In genomic region chrX:153973127-153974002, GRCh38 we compare ENCODE assay signal across 8 cellular contexts. TPM values are rescaled to one million over a fixed set of nuclear protein-coding genes. Genes with fewer than 3 reads are reported as not detected.
DNase-seq lines count a peak whose midpoint lies in the region; ATAC-seq and TF ChIP-seq lines count a peak whose summit lies in the region.

No MANE protein-coding gene starts in this region.

- ATAC-seq in left ventricle myocardium superior = no peak
- ATAC-seq in activated B cell treated with CpG ODN at 0.5 μM for 24 hours (ENCODE audit: low read depth) = no peak
- ATAC-seq in stimulated activated naive B cell treated with anti-CD40 and anti-IgM and Interleukin-4, amounts not matched to agents 10 μg/mL and 1 μg/mL and 100 μg/mL, for 72 hours (replicated peaks) = no peak
- ATAC-seq in HG03442 (IDR thresholded peaks at IDR 0.05; ENCODE audit: unreplicated experiment) = no peak
- no peak for ATAC-seq in HG03439 (IDR thresholded peaks at IDR 0.05; ENCODE audit: unreplicated experiment)
- ATAC-seq in HG03196 (IDR thresholded peaks at IDR 0.05; ENCODE audit: unreplicated experiment) = no peak

- peak overlapping the region; percentile 99 for H3K27ac ChIP-seq in left ventricle myocardium inferior (replicated peaks)
- peak overlapping the region; percentile 59 for H3K27ac ChIP-seq in iPS-18a (ENCODE audit: low read length)

- H3K9me3 ChIP-seq in left ventricle myocardium inferior (replicated peaks) (no peaks in the 10 kb centered on the region), iPS-18a (ENCODE audit: control insufficient read depth, low read depth, low read length) (no peaks in the 10 kb centered on the region)

- H3K4me1 ChIP-seq in left ventricle myocardium inferior (peaks cover 33% of the 10 kb centered on the region), iPS-18a (ENCODE audit: control insufficient read depth, low read depth, low read length) (no peaks in the 10 kb centered on the region)

- CTCF ChIA-PET in activated B cell treated with CpG ODN at 0.5 μM for 24 hours (lab: Charles Lee) = interaction anchor here (1.3 kb wide), 1 partner anchor 39 kb away, joined by 4 read pairs; no protein-coding TSS in a partner anchor

- peak overlapping the region; percentile 90 for H3K27ac Mint-ChIP-seq in activated B cell treated with CpG ODN at 0.5 μM for 24 hours
- H3K27ac Mint-ChIP-seq in stimulated activated naive B cell treated with anti-CD40 and anti-IgM and Interleukin-4, amounts not matched to agents 10 μg/mL and 1 μg/mL and 100 μg/mL, for 72 hours = peak overlapping the region; percentile 96

- H3K27me3 ChIP-seq in left ventricle myocardium inferior (ENCODE audit: low read depth) (no peaks in the 10 kb centered on the region), iPS-18a (ENCODE audit: control insufficient read depth, insufficient read depth, low read length) (no peaks in the 10 kb centered on the region)

- H3K4me3 ChIP-seq in left ventricle myocardium inferior = peak overlapping the region; percentile 83
- H3K4me3 ChIP-seq in iPS-18a (ENCODE audit: low read length) = peak overlapping the region; percentile 77

- H3K4me3 Mint-ChIP-seq in activated B cell treated with CpG ODN at 0.5 μM for 24 hours = peak overlapping the region; percentile 87
- peak overlapping the region; percentile 84 to 86 for H3K4me3 Mint-ChIP-seq in stimulated activated naive B cell treated with anti-CD40 and anti-IgM and Interleukin-4, amounts not matched to agents 10 μg/mL and 1 μg/mL and 100 μg/mL, for 72 hours

- DNase-seq in left ventricle myocardium inferior (no peak), left ventricle myocardium superior (no peak), activated B cell treated with CpG ODN at 0.5 μM for 24 hours (no peak)
- DNase-seq in stimulated activated naive B cell treated with anti-CD40 and anti-IgM and Interleukin-4, amounts not matched to agents 10 μg/mL and 1 μg/mL and 100 μg/mL, for 72 hours = no peak

- no peaks in the 10 kb centered on the region for H3K9me3 Mint-ChIP-seq in activated B cell treated with CpG ODN at 0.5 μM for 24 hours
- no peaks in the 10 kb centered on the region for H3K9me3 Mint-ChIP-seq in stimulated activated naive B cell treated with anti-CD40 and anti-IgM and Interleukin-4, amounts not matched to agents 10 μg/mL and 1 μg/mL and 100 μg/mL, for 72 hours

- H3K36me3 Mint-ChIP-seq in activated B cell treated with CpG ODN at 0.5 μM for 24 hours (ENCODE audit: low read depth) = peaks cover 8% of the 10 kb centered on the region
- peaks cover 18 to 29% of the 10 kb centered on the region in 2 donors for H3K36me3 Mint-ChIP-seq in stimulated activated naive B cell treated with anti-CD40 and anti-IgM and Interleukin-4, amounts not matched to agents 10 μg/mL and 1 μg/mL and 100 μg/mL, for 72 hours

- H3K36me3 ChIP-seq in left ventricle myocardium inferior = no peaks in the 10 kb centered on the region
- no peaks in the 10 kb centered on the region for H3K36me3 ChIP-seq in iPS-18a (ENCODE audit: control insufficient read depth, low read depth, low read length)

- TF ChIP-seq CTCF in left ventricle myocardium inferior (IDR thresholded peaks at IDR 0.05; ENCODE audit: borderline replicate concordance) (no peak), activated B cell treated with CpG ODN at 0.5 μM for 24 hours (IDR thresholded peaks at IDR 0.05) (no peak)

- intact Hi-C loops in left ventricle myocardium inferior (cut with micrococcal nuclease) = no loop called here
- intact Hi-C loops in left ventricle myocardium superior (cut with micrococcal nuclease) = no loop called here
- intact Hi-C loops in activated B cell treated with CpG ODN at 0.5 μM for 24 hours (cut with micrococcal nuclease) = loop anchor here (1.0 kb wide), 1 partner anchor 11 kb away; no protein-coding TSS in a partner anchor

- H3K27me3 Mint-ChIP-seq in activated B cell treated with CpG ODN at 0.5 μM for 24 hours = no peaks in the 10 kb centered on the region
- H3K27me3 Mint-ChIP-seq in stimulated activated naive B cell treated with anti-CD40 and anti-IgM and Interleukin-4, amounts not matched to agents 10 μg/mL and 1 μg/mL and 100 μg/mL, for 72 hours = no peaks in the 10 kb centered on the region

- POLR2A ChIA-PET in activated B cell treated with CpG ODN at 0.5 μM for 24 hours (lab: Charles Lee) = interaction anchor here (0.8 to 8.1 kb wide), 7 partner anchors 12 to 398 kb away, joined by 3 to 114 read pairs (median 5); partner anchors contain the start of genes ARHGAP4 and IRAK1

- peak overlapping the region; percentile 78 for H3K9ac ChIP-seq in iPS-18a (ENCODE audit: low read length)

- peaks cover 28% of the 10 kb centered on the region for H3K4me1 Mint-ChIP-seq in activated B cell treated with CpG ODN at 0.5 μM for 24 hours
- peaks cover 22 to 28% of the 10 kb centered on the region in 2 donors for H3K4me1 Mint-ChIP-seq in stimulated activated naive B cell treated with anti-CD40 and anti-IgM and Interleukin-4, amounts not matched to agents 10 μg/mL and 1 μg/mL and 100 μg/mL, for 72 hours

RNA-seq across cellular contexts. Expression of gene TMEM187, which starts 0.8 kb away (rescaled TPM):
- total RNA-seq in left ventricle myocardium inferior (6.4 TPM), left ventricle myocardium superior (6.0 TPM), activated B cell treated with CpG ODN at 0.5 μM for 24 hours (2.0 and 2.9 TPM in 2 replicates)

RNA-seq across cellular contexts. Expression of gene HCFC1, which starts 1.7 kb away (rescaled TPM):
- total RNA-seq in left ventricle myocardium inferior (28.4 TPM), left ventricle myocardium superior (27.0 TPM), activated B cell treated with CpG ODN at 0.5 μM for 24 hours (72.5 and 79.4 TPM in 2 replicates)

RNA-seq across cellular contexts. Expression of gene RENBP, which starts 28.9 kb away (rescaled TPM):
- total RNA-seq in left ventricle myocardium inferior = 7.5 TPM
- 8.9 TPM for total RNA-seq in left ventricle myocardium superior
- 14.5 and 20.2 TPM in 2 replicates for total RNA-seq in activated B cell treated with CpG ODN at 0.5 μM for 24 hours

RNA-seq across cellular contexts. Expression of gene NAA10, which starts 38.5 kb away (rescaled TPM):
- total RNA-seq in left ventricle myocardium inferior (67.1 TPM), left ventricle myocardium superior (72.2 TPM), activated B cell treated with CpG ODN at 0.5 μM for 24 hours (94.8 and 109 TPM in 2 replicates)

RNA-seq across cellular contexts. Expression of gene IRAK1, which starts 46.3 kb away (rescaled TPM):
- total RNA-seq in left ventricle myocardium inferior (40.6 TPM), left ventricle myocardium superior (33.9 TPM), activated B cell treated with CpG ODN at 0.5 μM for 24 hours (134 and 146 TPM in 2 replicates)
